24 cellular contexts compared by ENCODE assay signal in genomic region chr1:47635597-47635996, GRCh38.
"Had no signal": no experiment of that assay in that cellular context is flagged by ENCODE, and none has a peak within 500 bp of the region (broad histone marks: within the 10 kb centered on the region; RNA-seq: fewer than 3 reads in every experiment).

No MANE protein-coding gene starts in this region.

- ATAC-seq: activated CD4-positive, alpha-beta T cell treated with anti-CD3 and anti-CD28 coated beads for 36 hours; activated CD4-positive, CD25-positive, alpha-beta regulatory T cell treated with anti-CD3 and anti-CD28 coated beads, Interleukin-2, amount 50 U/mL, for 24 hours; activated CD8-positive, alpha-beta T cell treated with anti-CD3 and anti-CD28 coated beads, Interleukin-2, amount 10 ng/mL, durations not matched to agents 7 days and 5 days; WTC11 had no signal

- H3K4me3 ChIP-seq: PC-9, SK-N-MC had no signal

- H2AFZ ChIP-seq: PC-9 had no signal

- DNase-seq: activated CD4-positive, alpha-beta T cell treated with anti-CD3 and anti-CD28 coated beads for 36 hours; activated CD4-positive, alpha-beta T cell treated with anti-CD3 and anti-CD28 coated beads, Interleukin-2, amount 10 ng/mL, durations not matched to agents 7 days and 5 days; activated CD4-positive, alpha-beta T cell treated with anti-CD3 and anti-CD28 coated beads, Interleukin-2, amount 50 U/mL, for 48 hours; activated CD8-positive, alpha-beta T cell treated with anti-CD3 and anti-CD28 coated beads, Interleukin-2, amount 10 ng/mL, durations not matched to agents 7 days and 5 days; activated gamma-delta T cell; activated naive CD4-positive, alpha-beta T cell treated with Interleukin-2 at 50 U/mL for 16 hours; activated naive CD8-positive, alpha-beta T cell treated with anti-CD3 and anti-CD28 coated beads, Interleukin-2, amount 10 ng/mL, durations not matched to agents 7 days and 5 days; activated T-cell treated with anti-CD3 and anti-CD28 coated beads, Interleukin-2, amount 50 U/mL, for 24 hours; caudate nucleus; cerebellar nuclear complex; NCI-H1105; NCI-H1417 treated with DMSO at 0.1 percent for 48 hours; NCI-H1930; NCI-H2081 treated with DMSO at 0.1 percent for 48 hours; NCI-H345; NCI-H510A; NCI-H526; NCI-H748 treated with DMSO at 0.1 percent for 48 hours; PC-9; Right ventricle myocardium superior; T1000 had no signal

- H3K4me2 ChIP-seq: PC-9 had no signal

- H3K27ac ChIP-seq: PC-9, SK-N-MC had no signal
